8 cellular contexts compared by ENCODE assay signal in genomic region chr12:124512667-124513296, GRCh38. TPM values are rescaled to one million over a fixed set of nuclear protein-coding genes. Genes with fewer than 3 reads are reported as not detected.
A peak's percentile ranks its signal among the peaks of the same experiment; 100 is the strongest.
DNase-seq lines count a peak whose midpoint lies in the region; ATAC-seq and TF ChIP-seq lines count a peak whose summit lies in the region.

No MANE protein-coding gene starts in this region.

- H3K4me3 Mint-ChIP-seq in activated CD4-positive, alpha-beta T cell treated with anti-CD3 and anti-CD28 coated beads for 36 hours = no peak overlapping the region

- intact Hi-C loops in heart right ventricle (cut with DNase I) (loop anchor here in 6 of 10 donors (5.0 to 10.0 kb wide), 6 partner anchors 52 to 252 kb away; partner anchors contain the start of gene NCOR2 (in 2 of the 6)), posterior cingulate gyrus (cut with DNase I) (no loop called here)
- intact Hi-C loops in activated CD4-positive, alpha-beta T cell treated with anti-CD3 and anti-CD28 coated beads for 36 hours (cut with DNase I, micrococcal nuclease) = no loop called here

- CTCF ChIA-PET in activated CD4-positive, alpha-beta T cell treated with anti-CD3 and anti-CD28 coated beads for 36 hours (lab: Charles Lee) = interaction anchor here (1.1 kb wide), 1 partner anchor 262 kb away, joined by 4 read pairs; no protein-coding TSS in a partner anchor

- no peaks in the 10 kb centered on the region for H3K27me3 ChIP-seq in heart right ventricle

- H3K9me3 Mint-ChIP-seq in activated CD4-positive, alpha-beta T cell treated with anti-CD3 and anti-CD28 coated beads for 36 hours (ENCODE audit: low read depth) = no peaks in the 10 kb centered on the region

- H3K36me3 Mint-ChIP-seq in activated CD4-positive, alpha-beta T cell treated with anti-CD3 and anti-CD28 coated beads for 36 hours (ENCODE audit: low read depth) = peaks cover 5% of the 10 kb centered on the region

- peaks cover 11% of the 10 kb centered on the region for H3K4me1 Mint-ChIP-seq in activated CD4-positive, alpha-beta T cell treated with anti-CD3 and anti-CD28 coated beads for 36 hours

- peak in 7 of 8 donors; percentile 6 to 54 (median 18) for ATAC-seq in heart right ventricle
- no peak for ATAC-seq in activated CD4-positive, alpha-beta T cell treated with anti-CD3 and anti-CD28 coated beads for 36 hours
- no peak for ATAC-seq in HG03108 (IDR thresholded peaks at IDR 0.05; ENCODE audit: unreplicated experiment)
- ATAC-seq in HG03442 (IDR thresholded peaks at IDR 0.05; ENCODE audit: unreplicated experiment) = no peak

- H3K27ac Mint-ChIP-seq in activated CD4-positive, alpha-beta T cell treated with anti-CD3 and anti-CD28 coated beads for 36 hours = no peak overlapping the region

- POLR2A ChIA-PET in activated CD4-positive, alpha-beta T cell treated with anti-CD3 and anti-CD28 coated beads for 36 hours (lab: Charles Lee) = no interaction called here

- 22 to 31% methylated on average over 16 of the region's 16 CpGs for WGBS in heart right ventricle, 2 donors

- H3K27ac ChIP-seq in heart right ventricle = peak overlapping the region; percentile 36 to 83 (median 74)

- H3K9me3 ChIP-seq in heart right ventricle = peaks cover 0 to 4% (median 0%) of the 10 kb centered on the region in 11 donors

- peaks cover 0 to 24% (median 0%) of the 10 kb centered on the region in 9 donors for H3K36me3 ChIP-seq in heart right ventricle

- H3K4me3 ChIP-seq in heart right ventricle = peak overlapping the region in 2 of 10 donors; percentile 6 to 9

- TF ChIP-seq CTCF in heart right ventricle (IDR thresholded peaks at IDR 0.05) = no peak

- H3K27me3 Mint-ChIP-seq in activated CD4-positive, alpha-beta T cell treated with anti-CD3 and anti-CD28 coated beads for 36 hours = no peaks in the 10 kb centered on the region

- DNase-seq in NCI-H510A treated with DMSO at 0.1 percent for 48 hours (lab: John Stamatoyannopoulos, UW) (peak; percentile 20), NCI-H510A (lab: John Stamatoyannopoulos, UW) (no peak), amniotic epithelial cell (ENCODE audit: low read depth) (peak; percentile 95), heart right ventricle (peak; percentile 88 to 90), posterior cingulate gyrus (peak in 8 of 10 donors; percentile 65 to 96 (median 72))
- DNase-seq in activated CD4-positive, alpha-beta T cell treated with anti-CD3 and anti-CD28 coated beads for 36 hours = no peak

- H3K4me1 ChIP-seq in heart right ventricle = peaks cover 52 to 100% (median 92%) of the 10 kb centered on the region in 9 donors

RNA-seq across cellular contexts. Expression of gene NCOR2, which starts 54.6 kb away (rescaled TPM):
- 100 to 1,000 TPM; 118 to 200 (median 136) TPM for total RNA-seq in heart right ventricle
- 10 to 100 TPM; 46.9 to 74.0 TPM for polyA plus RNA-seq in heart right ventricle
- 100 to 1,000 TPM; 103 to 115 TPM for total RNA-seq in activated CD4-positive, alpha-beta T cell treated with anti-CD3 and anti-CD28 coated beads for 36 hours

Comparison
In these comparisons a context has a peak if more than half of its experiments do, and no peak if none do; other contexts are left out.
1. DNase-seq: peak in NCI-H510A treated with DMSO at 0.1 percent for 48 hours (single experiment), amniotic epithelial cell (single experiment), heart right ventricle (2 of 2) and posterior cingulate gyrus (8 of 10); none in NCI-H510A (single experiment) and activated CD4-positive, alpha-beta T cell treated with anti-CD3 and anti-CD28 coated beads for 36 hours (single experiment).
2. ATAC-seq: peak in heart right ventricle (7 of 8); none in activated CD4-positive, alpha-beta T cell treated with anti-CD3 and anti-CD28 coated beads for 36 hours (single experiment), HG03108 (single experiment) and HG03442 (single experiment).
3. intact Hi-C loops: an anchor here in heart right ventricle (5.0 to 10.0 kb wide); none called in posterior cingulate gyrus and activated CD4-positive, alpha-beta T cell treated with anti-CD3 and anti-CD28 coated beads for 36 hours.